ENCODE assay signal across 9 cellular contexts in genomic region chr7:21338728-21339164, GRCh38.
A peak's percentile ranks its signal among the peaks of the same experiment; 100 is the strongest.
DNase-seq lines count a peak whose midpoint lies in the region; ATAC-seq, FAIRE-seq and TF ChIP-seq lines count a peak whose summit lies in the region.
"Had no signal": no experiment of that assay in that cellular context is flagged by ENCODE, and none has a peak within 500 bp of the region (broad histone marks: within the 10 kb centered on the region; RNA-seq: fewer than 3 reads in every experiment).

No MANE protein-coding gene starts in this region.

- peaks cover 3 to 5% of the 10 kb centered on the region in 2 donors for H3K9me3 Mint-ChIP-seq in activated T-cell treated with anti-CD3 and anti-CD28 coated beads, Interleukin-2, amount 50 U/mL, for 72 hours

- TF ChIP-seq POLR2A in uterus (IDR thresholded peaks at IDR 0.05) = no peak

- no peaks in the 10 kb centered on the region for H3K36me3 ChIP-seq in small intestine (ENCODE audit: control insufficient read depth in 2 of 2, insufficient read depth in 2 of 2, low read length in 2 of 2)
- no peaks in the 10 kb centered on the region for H3K36me3 ChIP-seq in uterus

- H3K4me3 Mint-ChIP-seq in activated T-cell treated with anti-CD3 and anti-CD28 coated beads, Interleukin-2, amount 50 U/mL, for 72 hours = peak overlapping the region; percentile 54 to 64
- H3K4me3 Mint-ChIP-seq: neural crest cell had no signal

- intact Hi-C loops in uterus (cut with DNase I; ENCODE audit: low total_unique reads) = no loop called here

- FAIRE-seq in small intestine (lab: Jason Lieb, UNC) = no peak

- peak overlapping the region; percentile 92 for H3K27ac Mint-ChIP-seq in activated T-cell treated with anti-CD3 and anti-CD28 coated beads, Interleukin-2, amount 50 U/mL, for 72 hours

- no peak for TF ChIP-seq CTCF in uterus (IDR thresholded peaks at IDR 0.05)

- H3K36me3 Mint-ChIP-seq in activated T-cell treated with anti-CD3 and anti-CD28 coated beads, Interleukin-2, amount 50 U/mL, for 72 hours (ENCODE audit: insufficient read depth in 2 of 2) = peaks cover 7 to 20% of the 10 kb centered on the region in 2 donors

- H3K4me1 Mint-ChIP-seq in activated T-cell treated with anti-CD3 and anti-CD28 coated beads, Interleukin-2, amount 50 U/mL, for 72 hours (ENCODE audit: low read depth) = peaks cover 44% of the 10 kb centered on the region
- H3K4me1 Mint-ChIP-seq: neural crest cell had no signal

- DNase-seq in activated T-cell treated with anti-CD3 and anti-CD28 coated beads for 1 hour (ENCODE audit: low read depth) (peak; percentile 2), small intestine (peak; percentile 29), hepatic stellate cell (ENCODE audit: low spot score) (no peak), DMS79 treated with DMSO at 0.1 percent for 48 hours (lab: John Stamatoyannopoulos, UW) (no peak), uterus (no peak)
- no peak for DNase-seq in activated T-cell treated with anti-CD3 and anti-CD28 coated beads, Interleukin-2, amount 50 U/mL, for 1 hour
- DNase-seq in activated T-cell treated with anti-CD3 and anti-CD28 coated beads, Interleukin-2, amount 50 U/mL, for 72 hours = peak; percentile 57 to 75

- H3K4me3 ChIP-seq in small intestine (ENCODE audit: low read depth in 1 of 2, low read length in 2 of 2) = no peak overlapping the region
- H3K4me3 ChIP-seq in uterus = no peak overlapping the region

- H3K9me3 ChIP-seq in small intestine (ENCODE audit: control insufficient read depth, low read depth) (no peaks in the 10 kb centered on the region), uterus (no peaks in the 10 kb centered on the region)

- peak; percentile 97 for ATAC-seq in activated T-cell treated with anti-CD3 and anti-CD28 coated beads, Interleukin-2, amount 50 U/mL, for 72 hours (replicated peaks in 1 of 2)
- ATAC-seq in HG02678 (IDR thresholded peaks at IDR 0.05; ENCODE audit: unreplicated experiment) = no peak

- no peaks in the 10 kb centered on the region for H3K27me3 Mint-ChIP-seq in activated T-cell treated with anti-CD3 and anti-CD28 coated beads, Interleukin-2, amount 50 U/mL, for 72 hours (ENCODE audit: low read depth)

- WGBS in small intestine, 3 donors = 25 to 48% (median 40%) methylated on average over 4 of the region's 4 CpGs

- peaks cover 0 to 2% of the 10 kb centered on the region in 2 donors for H3K27me3 ChIP-seq in small intestine (ENCODE audit: control insufficient read depth in 2 of 2, insufficient read depth in 2 of 2, low read length in 2 of 2)
- H3K27me3 ChIP-seq in uterus = no peaks in the 10 kb centered on the region

- no peaks in the 10 kb centered on the region for H3K4me1 ChIP-seq in small intestine (ENCODE audit: control insufficient read depth in 2 of 2, insufficient read depth in 1 of 2, low read depth in 1 of 2, low read length in 1 of 2)
- no peaks in the 10 kb centered on the region for H3K4me1 ChIP-seq in uterus

- peak overlapping the region in 1 of 2 donors; percentile 67 for H3K27ac ChIP-seq in small intestine (ENCODE audit: low read depth in 1 of 2, low read length in 1 of 2)
- H3K27ac ChIP-seq in uterus = no peak overlapping the region

Comparison
In these comparisons a context has a peak if more than half of its experiments do, and no peak if none do; other contexts are left out.
1. DNase-seq: peak in activated T-cell treated with anti-CD3 and anti-CD28 coated beads for 1 hour (single experiment), activated T-cell treated with anti-CD3 and anti-CD28 coated beads, Interleukin-2, amount 50 U/mL, for 72 hours (2 of 2) and small intestine (single experiment); none in activated T-cell treated with anti-CD3 and anti-CD28 coated beads, Interleukin-2, amount 50 U/mL, for 1 hour (single experiment), hepatic stellate cell (single experiment), DMS79 treated with DMSO at 0.1 percent for 48 hours (single experiment) and uterus (0 of 2).